19 cellular contexts compared by ENCODE assay signal in genomic region chr1:8185400-8185799, GRCh38.
DNase-seq lines count a peak whose midpoint lies in the region; ATAC-seq, FAIRE-seq and TF ChIP-seq lines count a peak whose summit lies in the region.
"Had no signal": no experiment of that assay in that cellular context is flagged by ENCODE, and none has a peak within 500 bp of the region (broad histone marks: within the 10 kb centered on the region; RNA-seq: fewer than 3 reads in every experiment).

No MANE protein-coding gene starts in this region.

- in situ Hi-C loops in K562 (cut with MboI), result no loop called here

- H3K4me1 Mint-ChIP-seq in progenitor cell of endocrine pancreas (ENCODE audit: low read depth), result peaks cover 12% of the 10 kb centered on the region

- peak overlapping the region; percentile 63 for H3K27ac Mint-ChIP-seq in progenitor cell of endocrine pancreas
- H3K27ac Mint-ChIP-seq: CD4-positive, alpha-beta memory T cell had no signal

- CTCF ChIA-PET in K562 (lab: Yijun Ruan, JAX; ENCODE audit: low intra/inter-chr PET ratio), result no interaction called here

- H3K27me3 ChIP-seq in K562 (ENCODE audit: control insufficient read depth in 2 of 2, insufficient read depth in 2 of 2, low read length in 2 of 2) (0 out of 5 replicates have a peak, but pooled peaks cover 0 to 7% of the 10 kb centered on the region in 2 experiments), mesenchymal stem cell (ENCODE audit: control insufficient read depth in 1 of 2, insufficient read depth in 1 of 2, low read length in 2 of 2) (no peaks in the 10 kb centered on the region), foreskin keratinocyte (no peaks in the 10 kb centered on the region)
- H3K27me3 ChIP-seq: BLaER1 had no signal

- H3K79me1 ChIP-seq in mesenchymal stem cell (replicated peaks; ENCODE audit: low read length, poor library complexity, severe bottlenecking), result no peaks in the 10 kb centered on the region

- 39% methylated on average over 5 of the region's 5 CpGs for WGBS in K562 (ENCODE audit: insufficient coverage, low coverage, missing lambda C conversion rate)
- WGBS in mesenchymal stem cell, result 100% methylated on average over 4 of the region's 5 CpGs

- H2BK12ac ChIP-seq in mesenchymal stem cell (ENCODE audit: low read length in 2 of 2), result peak overlapping the region in 1 of 2 experiments; percentile 64

- BruUV-seq in K562 (replicated peaks; lab: Mats Ljungman, UMichigan), result no TSS peak

- no peak overlapping the region for H2BK120ac ChIP-seq in mesenchymal stem cell (ENCODE audit: low read depth, low read length)

- peak overlapping the region in 1 of 2 experiments; percentile 17 for H3K18ac ChIP-seq in mesenchymal stem cell (ENCODE audit: low read depth in 1 of 2, low read length in 2 of 2)

- TF ChIP-seq EP300 in K562 (IDR thresholded peaks at IDR 0.05; ENCODE audit: low read length), result no peak

- TF ChIP-seq RAD21 in K562 (CRISPR knock-in tag; conservative IDR thresholded peaks at IDR 0.05 in 1 of 2, IDR thresholded peaks at IDR 0.05 in 1 of 2), result no peak

- H2AK5ac ChIP-seq in mesenchymal stem cell (ENCODE audit: low read length, severe bottlenecking), result no peak overlapping the region

- H3K9ac ChIP-seq in K562 (ENCODE audit: insufficient read depth in 1 of 2, low read depth in 2 of 2, low read length in 2 of 2) (no peak overlapping the region), mesenchymal stem cell (ENCODE audit: low read length) (no peak overlapping the region)
- H3K9ac ChIP-seq: BLaER1 had no signal

- H3K4me2 ChIP-seq in K562 (ENCODE audit: insufficient read depth, low read length), result no peak overlapping the region
- no peak overlapping the region for H3K4me2 ChIP-seq in mesenchymal stem cell (ENCODE audit: low read length, poor library complexity, severe bottlenecking)
- H3K4me2 ChIP-seq: BLaER1 had no signal

- H3K9me1 ChIP-seq in K562 (ENCODE audit: control insufficient read depth, insufficient read depth, low read length), result no peaks in the 10 kb centered on the region

- TF ChIP-seq POLR2A in K562 (conservative IDR thresholded peaks at IDR 0.05), result no peak

- DNase-seq in left ventricle myocardium superior (peak; percentile 10), Right ventricle myocardium superior (no peak), K562 (ENCODE audit: extremely low read depth in 1 of 4, low spot score in 3 of 4) (no peak), mesenchymal stem cell (no peak), progenitor cell of endocrine pancreas (ENCODE audit: low spot score, unreplicated experiment) (no peak), T-helper 1 cell (no peak), omental fat pad (ENCODE audit: low spot score) (no peak), foreskin keratinocyte (no peak)
- DNase-seq: Calu3; CD4-positive, alpha-beta memory T cell; DND-41; EL; GOT3; H7 had no signal

- H3K4me3 ChIP-seq in K562, result no peak overlapping the region
- H3K4me3 ChIP-seq in mesenchymal stem cell (ENCODE audit: insufficient read depth in 1 of 2, low read depth in 1 of 2, low read length in 2 of 2), result no peak overlapping the region
- H3K4me3 ChIP-seq: BLaER1, GM12878 had no signal

- peaks cover 0 to 9% of the 10 kb centered on the region in 2 experiments; a peak in 2 of 5 replicates for H3K4me1 ChIP-seq in K562 (replicated peaks in 1 of 2; ENCODE audit: control insufficient read depth in 2 of 2, insufficient read depth in 2 of 2, low read length in 2 of 2)
- peaks cover 6% of the 10 kb centered on the region for H3K4me1 ChIP-seq in mesenchymal stem cell (ENCODE audit: control insufficient read depth, insufficient read depth, low read depth, low read length)
- peaks cover 13% of the 10 kb centered on the region for H3K4me1 ChIP-seq in foreskin keratinocyte
- H3K4me1 ChIP-seq: BLaER1 had no signal

- H3K36me3 ChIP-seq in K562 (ENCODE audit: control insufficient read depth, insufficient read depth, low read length) (no peaks in the 10 kb centered on the region), mesenchymal stem cell (ENCODE audit: control insufficient read depth in 1 of 2, insufficient read depth in 2 of 2, low read depth in 1 of 2, low read length in 2 of 2) (no peaks in the 10 kb centered on the region)
- H3K36me3 ChIP-seq: BLaER1 had no signal

- no peaks in the 10 kb centered on the region for H3K79me2 ChIP-seq in K562 (ENCODE audit: control insufficient read depth, insufficient read depth, low read length)

- H2BK15ac ChIP-seq in mesenchymal stem cell (ENCODE audit: low read depth, poor library complexity, severe bottlenecking), result peak overlapping the region; percentile 48

- no peak overlapping the region for H3K4ac ChIP-seq in mesenchymal stem cell (ENCODE audit: low read depth in 1 of 2, low read length in 2 of 2)

- no peak overlapping the region for H4K8ac ChIP-seq in mesenchymal stem cell (ENCODE audit: low read length)

- no peak for ATAC-seq in left ventricle myocardium superior
- no peak for ATAC-seq in Right ventricle myocardium superior (ENCODE audit: poor library complexity)
- ATAC-seq in K562, result no peak
- no peak for ATAC-seq in omental fat pad (ENCODE audit: low FRiP score)
- ATAC-seq in foreskin keratinocyte, result no peak
- ATAC-seq: GM12878 had no signal

- H3K14ac ChIP-seq in mesenchymal stem cell (ENCODE audit: low read length in 2 of 2), result no peak overlapping the region

- TF ChIP-seq CTCF in K562 (IDR thresholded peaks at IDR 0.05 in 2 of 3, conservative IDR thresholded peaks at IDR 0.05 in 1 of 3; ENCODE audit: insufficient read depth in 2 of 3, low read depth in 1 of 3, low read length in 3 of 3) (no peak), progenitor cell of endocrine pancreas (IDR thresholded peaks at IDR 0.05; ENCODE audit: unreplicated experiment) (no peak), omental fat pad (IDR thresholded peaks at IDR 0.05) (no peak), foreskin keratinocyte (conservative IDR thresholded peaks at IDR 0.05) (no peak)

- H3K27me3 Mint-ChIP-seq in progenitor cell of endocrine pancreas, result no peaks in the 10 kb centered on the region
- H3K27me3 Mint-ChIP-seq: CD4-positive, alpha-beta memory T cell had no signal

- H3K36me3 Mint-ChIP-seq in progenitor cell of endocrine pancreas (ENCODE audit: insufficient read depth), result no peaks in the 10 kb centered on the region
- H3K36me3 Mint-ChIP-seq: CD14-positive monocyte; CD4-positive, alpha-beta memory T cell had no signal

- H3K27ac ChIP-seq in K562 (ENCODE audit: extremely low read depth, low read depth, low read length) (no peak overlapping the region), mesenchymal stem cell (ENCODE audit: low read length, poor library complexity, severe bottlenecking) (no peak overlapping the region), foreskin keratinocyte (no peak overlapping the region)
- H3K27ac ChIP-seq: 22Rv1, BLaER1 had no signal

- POLR2A ChIA-PET in K562 (lab: Yijun Ruan, JAX), result no interaction called here

- no peak overlapping the region for H2AFZ ChIP-seq in K562 (ENCODE audit: low read depth, low read length)
- no peak overlapping the region for H2AFZ ChIP-seq in mesenchymal stem cell (ENCODE audit: low read depth, low read length)

- intact Hi-C loops in left ventricle myocardium superior (cut with micrococcal nuclease), result no loop called here
- intact Hi-C loops in Right ventricle myocardium superior (cut with DNase I), result no loop called here
- intact Hi-C loops in K562 (cut with micrococcal nuclease), result no loop called here

- no peak overlapping the region for H2BK5ac ChIP-seq in mesenchymal stem cell (ENCODE audit: low read depth, low read length, poor library complexity, severe bottlenecking)

- no peaks in the 10 kb centered on the region for H4K20me1 ChIP-seq in K562 (replicated peaks; ENCODE audit: control insufficient read depth, insufficient read depth, low read length)
- H4K20me1 ChIP-seq: BLaER1 had no signal

- no peaks in the 10 kb centered on the region for H3K9me3 Mint-ChIP-seq in progenitor cell of endocrine pancreas (ENCODE audit: low read depth)

- H3K23ac ChIP-seq in mesenchymal stem cell (ENCODE audit: low read length in 2 of 2), result no peak overlapping the region

- no peak overlapping the region for H4K91ac ChIP-seq in mesenchymal stem cell (ENCODE audit: low read length)

- no peak for FAIRE-seq in K562 (lab: Jason Lieb, UNC)
- FAIRE-seq: GM12878, HTR-8/SVneo had no signal

- no peaks in the 10 kb centered on the region for H3K9me3 ChIP-seq in K562 (replicated peaks; ENCODE audit: control insufficient read depth, insufficient read depth, low read depth, low read length)
- no peaks in the 10 kb centered on the region for H3K9me3 ChIP-seq in mesenchymal stem cell (ENCODE audit: control insufficient read depth, low read length)

- no peak overlapping the region for H3K4me3 Mint-ChIP-seq in progenitor cell of endocrine pancreas (ENCODE audit: low read depth)
- H3K4me3 Mint-ChIP-seq: CD14-positive monocyte; CD4-positive, alpha-beta memory T cell had no signal

TF ChIP-seq in K562, 482 proteins besides CTCF, POLR2A, EP300 and RAD21:
- TF ChIP-seq RBM25 (IDR thresholded peaks at IDR 0.05; ENCODE audit: low read depth, low read length, severe bottlenecking), result peak; percentile 72
- no peak for TF ChIP-seq ZNF785 (CRISPR knock-in tag; IDR thresholded peaks at IDR 0.05)
- peak; percentile 35; the same call in 1 of the 2 replicates for TF ChIP-seq BCOR (IDR thresholded peaks at IDR 0.05)
